1 cellular context compared by ENCODE assay signal in genomic region chr14:23006544-23007419, GRCh38.
TF ChIP-seq lines count a peak whose summit lies in the region.

No MANE protein-coding gene starts in this region.

TF ChIP-seq in GM23338, 12 proteins besides CTCF, POLR2A, EP300 and RAD21 (continued from another document):
- TF ChIP-seq ZNF462 (CRISPR knock-in tag; IDR thresholded peaks at IDR 0.05): no peak
- no peak for TF ChIP-seq ZNF331 (CRISPR knock-in tag; IDR thresholded peaks at IDR 0.05; ENCODE audit: low read depth)
- TF ChIP-seq NANOG (IDR thresholded peaks at IDR 0.05; ENCODE audit: borderline replicate concordance): peak; percentile 30; the same call in 1 of the 2 replicates
- TF ChIP-seq STAT1 (IDR thresholded peaks at IDR 0.05; ENCODE audit: unreplicated experiment): no peak
- no peak for TF ChIP-seq ZNF114 (CRISPR knock-in tag; IDR thresholded peaks at IDR 0.05)
- peak; percentile 74 for TF ChIP-seq CREB1 (CRISPR knock-in tag; IDR thresholded peaks at IDR 0.05; ENCODE audit: low read depth)
- no peak for TF ChIP-seq EZH2phosphoT487 (IDR thresholded peaks at IDR 0.05; ENCODE audit: unreplicated experiment)
TF ChIP-seq in GM23338: peak in this region for 3.
